18 cellular contexts compared by ENCODE assay signal in the genomic region with DNA sequence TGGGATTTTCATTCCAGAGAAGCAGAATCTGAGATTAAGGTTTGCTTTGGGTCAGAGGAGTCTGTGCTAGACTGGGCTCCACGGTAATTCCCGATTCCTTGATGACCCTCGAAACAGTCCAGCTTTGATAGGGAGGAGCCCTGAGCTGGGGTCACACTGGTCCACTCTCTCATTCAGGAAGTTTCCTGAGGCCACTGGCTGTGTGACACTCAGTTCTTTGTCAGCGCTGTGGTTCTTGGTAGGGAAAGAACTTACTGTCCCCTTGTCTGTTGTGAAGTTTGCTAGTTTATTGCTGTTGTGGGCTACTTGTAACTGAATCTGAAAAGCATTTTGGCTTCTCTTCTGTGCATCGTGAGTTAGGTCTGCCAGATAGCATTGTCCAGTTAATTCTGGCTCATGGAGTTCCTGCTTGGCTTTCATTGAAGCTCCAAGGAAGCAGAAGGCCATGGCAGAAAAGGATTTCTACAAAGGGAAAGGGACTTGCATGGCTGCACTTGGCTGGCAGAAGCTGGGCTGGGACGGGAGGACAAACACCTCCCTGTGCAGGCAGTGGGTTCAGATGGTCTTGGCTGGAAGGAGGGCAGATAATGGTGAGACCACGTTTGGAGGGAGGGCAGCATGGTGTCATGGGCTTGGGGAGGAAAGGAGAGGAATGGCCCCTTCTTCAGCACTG. TPM values are rescaled to one million over a fixed set of nuclear protein-coding genes. Genes with fewer than 3 reads are reported as not detected.
DNase-seq lines count a peak whose midpoint lies in the region; ATAC-seq and TF ChIP-seq lines count a peak whose summit lies in the region.
"Had no signal": no experiment of that assay in that cellular context is flagged by ENCODE, and none has a peak within 500 bp of the region (broad histone marks: within the 10 kb centered on the region; RNA-seq: fewer than 3 reads in every experiment).

No MANE protein-coding gene starts in this region.

- intact Hi-C loops in lower lobe of right lung (cut with DNase I): no loop called here

- H3K9ac ChIP-seq in stomach smooth muscle (ENCODE audit: low read length in 2 of 2): no peak overlapping the region

- H3K4me1 ChIP-seq in lower lobe of right lung (peaks cover 33% of the 10 kb centered on the region), stomach smooth muscle (ENCODE audit: control insufficient read depth, insufficient read depth, low read length) (peaks cover 32% of the 10 kb centered on the region)
- H3K4me1 ChIP-seq: BE2C had no signal

- TF ChIP-seq CTCF in lower lobe of right lung (IDR thresholded peaks at IDR 0.05) (no peak), GM10248 (IDR thresholded peaks at IDR 0.05; ENCODE audit: control extremely low read depth, extremely low read depth, low read depth, missing control alignments) (no peak), WERI-Rb-1 (IDR thresholded peaks at IDR 0.05; ENCODE audit: low read depth, low read length) (no peak)

- H3K36me3 ChIP-seq in H7 (replicated peaks; ENCODE audit: control insufficient read depth, insufficient read depth, low read length): peaks cover 1% of the 10 kb centered on the region; the same call in 1 of the 2 replicates
- no peaks in the 10 kb centered on the region for H3K36me3 ChIP-seq in lower lobe of right lung
- H3K36me3 ChIP-seq in stomach smooth muscle (ENCODE audit: control insufficient read depth in 2 of 2, insufficient read depth in 2 of 2, low read length in 2 of 2): peaks cover 0 to 4% of the 10 kb centered on the region in 2 donors
- H3K36me3 ChIP-seq in WERI-Rb-1: peaks cover 24% of the 10 kb centered on the region

- H3K27me3 ChIP-seq in H7 (ENCODE audit: control insufficient read depth, insufficient read depth, low read length) (no peaks in the 10 kb centered on the region), lower lobe of right lung (ENCODE audit: low read depth) (no peaks in the 10 kb centered on the region), stomach smooth muscle (ENCODE audit: control insufficient read depth in 1 of 2, insufficient read depth in 2 of 2, low read length in 2 of 2) (no peaks in the 10 kb centered on the region), WERI-Rb-1 (ENCODE audit: insufficient read depth, low read depth, severe bottlenecking) (no peaks in the 10 kb centered on the region)
- H3K27me3 ChIP-seq: BE2C had no signal

- peak; percentile 19 for DNase-seq in H7
- DNase-seq in lower lobe of right lung: peak; percentile 17
- DNase-seq in GM10248 (ENCODE audit: extremely low spot score): no peak
- no peak for DNase-seq in NCI-H2171 treated with DMSO at 0.1 percent for 48 hours (lab: John Stamatoyannopoulos, UW)
- no peak for DNase-seq in WERI-Rb-1
- DNase-seq: activated CD4-positive, alpha-beta T cell treated with anti-CD3 and anti-CD28 coated beads for 4 hours; activated T-cell treated with anti-CD3 and anti-CD28 coated beads, Interleukin-2, amount 50 U/mL, for 72 hours; BE2C; cortex of kidney; DMS153; kidney glomerular epithelial cell; naive B cell; NCI-H1105 treated with DMSO at 0.1 percent for 48 hours; SHP77 treated with DMSO at 0.1 percent for 48 hours had no signal

- CTCF ChIA-PET in GM10248 (lab: Yijun Ruan, JAX): interaction anchor here (0.8 to 1.7 kb wide), 3 partner anchors 9 to 95 kb away, joined by 3 to 6 read pairs (median 3); no protein-coding TSS in a partner anchor

- peak overlapping the region; percentile 3 for H3K27ac ChIP-seq in angular gyrus (ENCODE audit: low read depth, low read length)
- no peak overlapping the region for H3K27ac ChIP-seq in lower lobe of right lung
- peak overlapping the region; percentile 41 for H3K27ac ChIP-seq in stomach smooth muscle (ENCODE audit: low read length)
- no peak overlapping the region for H3K27ac ChIP-seq in WERI-Rb-1

- ATAC-seq in lower lobe of right lung: no peak
- no peak for ATAC-seq in GM19397 (IDR thresholded peaks at IDR 0.05; ENCODE audit: unreplicated experiment)
- ATAC-seq: activated T-cell treated with anti-CD3 and anti-CD28 coated beads, Interleukin-2, amount 50 U/mL, for 72 hours; GM23338 had no signal

- H3K4me3 ChIP-seq in H7 (ENCODE audit: insufficient read depth, low read depth, low read length): no peak overlapping the region
- no peak overlapping the region for H3K4me3 ChIP-seq in lower lobe of right lung
- no peak overlapping the region for H3K4me3 ChIP-seq in stomach smooth muscle (ENCODE audit: low read length in 2 of 2)
- no peak overlapping the region for H3K4me3 ChIP-seq in WERI-Rb-1 (ENCODE audit: low read depth, low read length)
- H3K4me3 ChIP-seq: GM23338 had no signal

- POLR2A ChIA-PET in GM10248 (lab: Yijun Ruan, JAX): no interaction called here

- H3K9me3 ChIP-seq in lower lobe of right lung (no peaks in the 10 kb centered on the region), stomach smooth muscle (ENCODE audit: control insufficient read depth in 2 of 2, low read length in 2 of 2) (no peaks in the 10 kb centered on the region), WERI-Rb-1 (ENCODE audit: severe bottlenecking) (no peaks in the 10 kb centered on the region)
- H3K9me3 ChIP-seq: BE2C had no signal

RNA-seq across cellular contexts. Expression of a gene that starts 23.3 kb away (rescaled TPM):
- 84.7 and 89.1 TPM in 2 replicates for total RNA-seq in H7 (2014; rRNA removed; shearing (Covaris generic))
- total RNA-seq in lower lobe of right lung: 57.2 TPM

RNA-seq across cellular contexts. Expression of a gene that starts 58.3 kb away (rescaled TPM):
- total RNA-seq in H7 (2014; rRNA removed; shearing (Covaris generic)): 0.81 and 1.7 TPM in 2 replicates
- total RNA-seq in lower lobe of right lung: 9.6 TPM

Comparison
In these comparisons a context has a peak if more than half of its experiments do, and no peak if none do; other contexts are left out.
1. DNase-seq: peak in H7 (single experiment) and lower lobe of right lung (single experiment); none in GM10248 (single experiment), NCI-H2171 treated with DMSO at 0.1 percent for 48 hours (single experiment) and WERI-Rb-1 (single experiment).
2. H3K27ac ChIP-seq: peak in angular gyrus (single experiment) and stomach smooth muscle (single experiment); none in lower lobe of right lung (single experiment) and WERI-Rb-1 (single experiment).